Comparison of ENCODE assay signal across 1 cellular context in genomic region chr12:31732926-31733548, GRCh38.
TF ChIP-seq lines count a peak whose summit lies in the region.

No MANE protein-coding gene starts in this region.

TF ChIP-seq in K562, 482 proteins besides CTCF, POLR2A, EP300 and RAD21 (continued from another document and continues in another):
- 0 out of 4 replicates have a peak, but pooled peaks of 1 of the 2 experiments have one; percentile 45 for TF ChIP-seq ZNF318 (IDR thresholded peaks at IDR 0.05; ENCODE audit: borderline replicate concordance in 1 of 2, low read depth in 1 of 2)
- TF ChIP-seq SLC30A9 (CRISPR knock-in tag; IDR thresholded peaks at IDR 0.05): no peak
- TF ChIP-seq ZNF583 (CRISPR knock-in tag; IDR thresholded peaks at IDR 0.05): no peak
- no peak for TF ChIP-seq GABPA (tag; conservative IDR thresholded peaks at IDR 0.05; ENCODE audit: low read depth)
- TF ChIP-seq SAFB (IDR thresholded peaks at IDR 0.05; ENCODE audit: borderline replicate concordance, low read depth, low read length): no peak
- peak; percentile 45 for TF ChIP-seq TAF9B (IDR thresholded peaks at IDR 0.05; ENCODE audit: partially characterized antibody)
- no peak for TF ChIP-seq CBX2 (IDR thresholded peaks at IDR 0.05; ENCODE audit: insufficient read depth, low read length, poor library complexity, severe bottlenecking)
- TF ChIP-seq PPARD (CRISPR knock-in tag; IDR thresholded peaks at IDR 0.05): no peak
- no peak for TF ChIP-seq E4F1 (CRISPR knock-in tag; IDR thresholded peaks at IDR 0.05; ENCODE audit: borderline replicate concordance)
- TF ChIP-seq E2F1 (CRISPR knock-in tag; IDR thresholded peaks at IDR 0.05): no peak
- peak; percentile 98 for TF ChIP-seq ATF3 (IDR thresholded peaks at IDR 0.05)
- no peak; the same call in 1 of the 2 replicates for TF ChIP-seq ATF3 (CRISPR knock-in tag; conservative IDR thresholded peaks at IDR 0.05)
- TF ChIP-seq RFX7 (CRISPR knock-in tag; IDR thresholded peaks at IDR 0.05): no peak
- TF ChIP-seq ZKSCAN1 (IDR thresholded peaks at IDR 0.05; ENCODE audit: low read depth, low read length): no peak
- TF ChIP-seq ATF6 (CRISPR knock-in tag; IDR thresholded peaks at IDR 0.05): no peak
- TF ChIP-seq TEAD1 (CRISPR knock-in tag; IDR thresholded peaks at IDR 0.05): no peak
- TF ChIP-seq FOSL1 (tag; conservative IDR thresholded peaks at IDR 0.05): peak; percentile 96
- peak; percentile 58; the same call in 1 of the 2 replicates for TF ChIP-seq GTF2E2 (tag; IDR thresholded peaks at IDR 0.05)
- no peak for TF ChIP-seq GMEB1 (CRISPR knock-in tag; IDR thresholded peaks at IDR 0.05)
- 0 out of 2 replicates have a peak, but pooled peaks have one; percentile 8 for TF ChIP-seq ESRRA (IDR thresholded peaks at IDR 0.05; ENCODE audit: borderline replicate concordance, low read depth)
- TF ChIP-seq RUNX1 (IDR thresholded peaks at IDR 0.05; ENCODE audit: low read depth): no peak
- TF ChIP-seq CBX3 (IDR thresholded peaks at IDR 0.05; ENCODE audit: borderline replicate concordance in 1 of 2, low read length in 2 of 2): no peak
- no peak for TF ChIP-seq E2F5 (CRISPR knock-in tag; IDR thresholded peaks at IDR 0.05)
- no peak for TF ChIP-seq SIN3B (IDR thresholded peaks at IDR 0.05; ENCODE audit: low read depth)
- TF ChIP-seq NFYB (IDR thresholded peaks at IDR 0.05; ENCODE audit: extremely low read depth, insufficient read length): no peak
- TF ChIP-seq ZNF263 (CRISPR knock-in tag; IDR thresholded peaks at IDR 0.05; ENCODE audit: borderline replicate concordance): no peak
- no peak for TF ChIP-seq MITF (IDR thresholded peaks at IDR 0.05)
- no peak for TF ChIP-seq THAP7 (CRISPR knock-in tag; IDR thresholded peaks at IDR 0.05)
- no peak for TF ChIP-seq TFAP4 (CRISPR knock-in tag; IDR thresholded peaks at IDR 0.05; ENCODE audit: borderline replicate concordance)
- peak; percentile 87 for TF ChIP-seq TEAD4 (IDR thresholded peaks at IDR 0.05; ENCODE audit: low read length)
- TF ChIP-seq TEAD4 (CRISPR knock-in tag; IDR thresholded peaks at IDR 0.05; ENCODE audit: borderline replicate concordance): no peak
- no peak for TF ChIP-seq ARID3B (CRISPR knock-in tag; IDR thresholded peaks at IDR 0.05; ENCODE audit: borderline replicate concordance)
- TF ChIP-seq LEF1 (IDR thresholded peaks at IDR 0.05): 0 out of 2 replicates have a peak, but pooled peaks have one; percentile 16
- no peak; the same call in 1 of the 2 replicates for TF ChIP-seq HCFC1 (IDR thresholded peaks at IDR 0.05; ENCODE audit: low read depth, low read length)
- no peak for TF ChIP-seq BRCA1 (IDR thresholded peaks at IDR 0.05)
- TF ChIP-seq BRCA1 (CRISPR knock-in tag; IDR thresholded peaks at IDR 0.05): no peak
- TF ChIP-seq BRD4 (IDR thresholded peaks at IDR 0.05): 0 out of 2 replicates have a peak, but pooled peaks have one; percentile 24
